1 cellular context compared by ENCODE assay signal in genomic region chr14:22837059-22837749, GRCh38.
TF ChIP-seq lines count a peak whose summit lies in the region.

No MANE protein-coding gene starts in this region.

TF ChIP-seq in GM12878, 131 proteins besides CTCF, POLR2A, EP300 and RAD21:
- TF ChIP-seq RELB (IDR thresholded peaks at IDR 0.05; ENCODE audit: low read depth) (no peak), ZBTB11 (CRISPR knock-in tag; IDR thresholded peaks at IDR 0.05) (no peak), SMAD5 (IDR thresholded peaks at IDR 0.05; ENCODE audit: low read depth) (no peak), EED (IDR thresholded peaks at IDR 0.05; ENCODE audit: low read depth) (0 out of 2 replicates have a peak, but pooled peaks have one; percentile 13), CBX3 (IDR thresholded peaks at IDR 0.05; ENCODE audit: borderline replicate concordance, low read depth) (no peak), PAX8 (IDR thresholded peaks at IDR 0.05) (no peak)
